In the genomic region with DNA sequence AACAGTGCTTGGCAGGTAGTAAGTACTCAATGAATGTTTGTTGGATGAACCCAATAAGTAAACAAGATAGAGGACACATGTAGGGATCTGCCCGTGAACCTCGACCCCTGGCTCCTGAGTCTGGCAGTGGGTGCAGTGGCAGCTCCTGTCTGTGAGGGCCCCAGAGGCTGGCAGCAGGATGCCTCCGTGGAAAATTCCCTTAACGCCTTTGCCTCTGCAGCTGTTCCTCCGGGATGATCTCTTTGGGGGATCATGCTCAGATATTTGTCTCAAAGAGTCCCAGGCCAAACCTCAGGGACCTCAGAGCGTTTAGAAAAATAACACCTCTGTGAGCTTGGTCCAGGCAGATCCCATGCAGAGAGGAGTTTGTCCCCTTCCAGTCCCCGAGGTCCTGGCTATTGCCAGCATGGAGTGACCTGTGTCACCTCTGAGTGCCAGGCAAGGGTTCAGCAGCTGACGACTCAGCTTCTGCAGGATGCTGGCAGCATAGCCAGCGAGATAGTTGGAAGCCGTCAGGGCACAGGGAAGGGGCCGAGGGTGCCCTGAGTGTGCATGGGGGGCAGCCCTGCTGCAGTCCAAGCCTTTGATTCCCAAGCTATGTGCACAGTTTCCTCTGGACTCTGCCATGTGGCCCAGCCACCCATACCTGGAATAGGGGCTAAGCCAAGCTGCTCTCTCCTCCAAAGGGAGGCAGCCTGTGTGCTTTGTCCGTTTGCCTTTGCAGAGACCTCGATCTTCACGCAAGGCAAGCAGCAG, we compare ENCODE assay signal across 19 cellular contexts. TPM values are rescaled to one million over a fixed set of nuclear protein-coding genes. Genes with fewer than 3 reads are reported as not detected.
DNase-seq lines count a peak whose midpoint lies in the region; ATAC-seq, FAIRE-seq and TF ChIP-seq lines count a peak whose summit lies in the region.
"Had no signal": no experiment of that assay in that cellular context is flagged by ENCODE, and none has a peak within 500 bp of the region (broad histone marks: within the 10 kb centered on the region; RNA-seq: fewer than 3 reads in every experiment).

No MANE protein-coding gene starts in this region.

- H3K9ac ChIP-seq in ES-I3 (ENCODE audit: low read depth, low read length) (peak overlapping the region; percentile 45; the same call in 1 of the 2 replicates), K562 (ENCODE audit: insufficient read depth in 1 of 2, low read depth in 2 of 2, low read length in 2 of 2) (no peak overlapping the region), iPS-20b (ENCODE audit: low read depth, low read length) (peak overlapping the region; percentile 64; the same call in 1 of the 2 replicates)
- H3K9ac ChIP-seq: KMS-11 had no signal

- H3K4me3 ChIP-seq in K562 (no peak overlapping the region), iPS-20b (ENCODE audit: low read length) (peak overlapping the region; percentile 65), ovary (peak overlapping the region; percentile 35)
- H3K4me3 ChIP-seq: pancreas had no signal

- no peak overlapping the region for H3K27ac ChIP-seq in K562 (ENCODE audit: extremely low read depth, low read depth, low read length)
- no peak overlapping the region for H3K27ac ChIP-seq in iPS-20b (ENCODE audit: low read length)
- H3K27ac ChIP-seq in ovary, result no peak overlapping the region
- H3K27ac ChIP-seq: foreskin keratinocyte, KMS-11, pancreas had no signal

- H3K27me3 Mint-ChIP-seq in T-helper 2 cell treated with Interferon-gamma antibody and Interleukin-4, amounts not matched to agents 5 μg/mL and 100 μg/mL, for 36 hours (ENCODE audit: low read depth), result peaks cover 20% of the 10 kb centered on the region
- H3K27me3 Mint-ChIP-seq in activated CD4-positive, alpha-beta T cell treated with anti-CD3 and anti-CD28 coated beads, Interleukin-2, amount 10 ng/mL, durations not matched to agents 24 days and 14 days, result peaks cover 9% of the 10 kb centered on the region

- in situ Hi-C loops in K562 (cut with MboI), result no loop called here

- no peak for TF ChIP-seq EP300 in K562 (IDR thresholded peaks at IDR 0.05; ENCODE audit: low read length)
- no peak for TF ChIP-seq EP300 in ovary (IDR thresholded peaks at IDR 0.05)

- H3K36me3 ChIP-seq in ES-I3 (ENCODE audit: insufficient read depth, low read length) (no peaks in the 10 kb centered on the region), K562 (ENCODE audit: control insufficient read depth, insufficient read depth, low read length) (no peaks in the 10 kb centered on the region), iPS-20b (ENCODE audit: insufficient read depth, low read depth, low read length) (0 out of 2 replicates have a peak, but pooled peaks cover 5% of the 10 kb centered on the region), ovary (no peaks in the 10 kb centered on the region)
- H3K36me3 ChIP-seq: pancreas had no signal

- no TSS peak for BruUV-seq in K562 (replicated peaks; lab: Mats Ljungman, UMichigan)

- TF ChIP-seq POLR2A in K562 (conservative IDR thresholded peaks at IDR 0.05) (no peak), ovary (IDR thresholded peaks at IDR 0.05) (no peak)

- DNase-seq in K562 (ENCODE audit: extremely low read depth in 1 of 4, low spot score in 3 of 4), result no peak
- no peak for DNase-seq in ovary
- no peak for DNase-seq in T-helper 2 cell treated with Interferon-gamma antibody and Interleukin-4, amounts not matched to agents 5 μg/mL and 100 μg/mL, for 36 hours (ENCODE audit: low spot score)
- no peak for DNase-seq in activated CD4-positive, alpha-beta T cell treated with anti-CD3 and anti-CD28 coated beads, Interleukin-2, amount 10 ng/mL, durations not matched to agents 24 days and 14 days
- DNase-seq: activated CD4-positive, CD25-positive, alpha-beta regulatory T cell treated with anti-CD3 and anti-CD28 coated beads, Interleukin-2, amount 50 U/mL, for 72 hours; activated naive CD4-positive, alpha-beta T cell treated with Interleukin-2 at 50 U/mL for 16 hours; Calu3; foreskin keratinocyte; NCI-H1105; NCI-H2171; NK-92 treated with Interleukin-12 subunit alpha and Interleukin-12 subunit beta, amount 100 ng/mL, for 24 hours; pancreas; T-helper 2 cell had no signal

- H3K4me1 Mint-ChIP-seq in T-helper 2 cell treated with Interferon-gamma antibody and Interleukin-4, amounts not matched to agents 5 μg/mL and 100 μg/mL, for 36 hours (ENCODE audit: low read depth), result peaks cover 20% of the 10 kb centered on the region
- peaks cover 19% of the 10 kb centered on the region for H3K4me1 Mint-ChIP-seq in activated CD4-positive, alpha-beta T cell treated with anti-CD3 and anti-CD28 coated beads, Interleukin-2, amount 10 ng/mL, durations not matched to agents 24 days and 14 days

- H3K9me3 Mint-ChIP-seq in T-helper 2 cell treated with Interferon-gamma antibody and Interleukin-4, amounts not matched to agents 5 μg/mL and 100 μg/mL, for 36 hours, result no peaks in the 10 kb centered on the region
- no peaks in the 10 kb centered on the region for H3K9me3 Mint-ChIP-seq in activated CD4-positive, alpha-beta T cell treated with anti-CD3 and anti-CD28 coated beads, Interleukin-2, amount 10 ng/mL, durations not matched to agents 24 days and 14 days

- no peaks in the 10 kb centered on the region for H3K9me1 ChIP-seq in K562 (ENCODE audit: control insufficient read depth, insufficient read depth, low read length)

- no peak overlapping the region for H2AFZ ChIP-seq in K562 (ENCODE audit: low read depth, low read length)

- CTCF ChIA-PET in K562 (lab: Yijun Ruan, JAX; ENCODE audit: low intra/inter-chr PET ratio), result no interaction called here

- H3K27ac Mint-ChIP-seq in T-helper 2 cell treated with Interferon-gamma antibody and Interleukin-4, amounts not matched to agents 5 μg/mL and 100 μg/mL, for 36 hours, result no peak overlapping the region
- no peak overlapping the region for H3K27ac Mint-ChIP-seq in activated CD4-positive, alpha-beta T cell treated with anti-CD3 and anti-CD28 coated beads, Interleukin-2, amount 10 ng/mL, durations not matched to agents 24 days and 14 days

- 0 out of 2 replicates have a peak overlapping the region, but pooled peaks have one; percentile 12 for H3K4me2 ChIP-seq in K562 (ENCODE audit: insufficient read depth, low read length)
- H3K4me2 ChIP-seq: KMS-11 had no signal

- no peak for TF ChIP-seq RAD21 in K562 (CRISPR knock-in tag; conservative IDR thresholded peaks at IDR 0.05 in 1 of 2, IDR thresholded peaks at IDR 0.05 in 1 of 2)

- no peaks in the 10 kb centered on the region for H4K20me1 ChIP-seq in K562 (replicated peaks; ENCODE audit: control insufficient read depth, insufficient read depth, low read length)

- TF ChIP-seq CTCF in K562 (IDR thresholded peaks at IDR 0.05 in 2 of 3, conservative IDR thresholded peaks at IDR 0.05 in 1 of 3; ENCODE audit: insufficient read depth in 2 of 3, low read depth in 1 of 3, low read length in 3 of 3) (no peak), ovary (IDR thresholded peaks at IDR 0.05) (no peak)

- intact Hi-C loops in K562 (cut with micrococcal nuclease), result no loop called here
- intact Hi-C loops in ovary (cut with DNase I), result no loop called here
- intact Hi-C loops in activated CD4-positive, alpha-beta T cell treated with anti-CD3 and anti-CD28 coated beads, Interleukin-2, amount 10 ng/mL, durations not matched to agents 24 days and 14 days (cut with micrococcal nuclease), result no loop called here

- H3K36me3 Mint-ChIP-seq in T-helper 2 cell treated with Interferon-gamma antibody and Interleukin-4, amounts not matched to agents 5 μg/mL and 100 μg/mL, for 36 hours (ENCODE audit: low read depth), result no peaks in the 10 kb centered on the region
- no peaks in the 10 kb centered on the region for H3K36me3 Mint-ChIP-seq in activated CD4-positive, alpha-beta T cell treated with anti-CD3 and anti-CD28 coated beads, Interleukin-2, amount 10 ng/mL, durations not matched to agents 24 days and 14 days (ENCODE audit: low read depth)

- no peak for FAIRE-seq in K562 (lab: Jason Lieb, UNC)
- FAIRE-seq: pancreas had no signal

- H3K27me3 ChIP-seq in K562 (ENCODE audit: control insufficient read depth in 2 of 2, insufficient read depth in 2 of 2, low read length in 2 of 2), result peaks cover 6 to 35% of the 10 kb centered on the region in 2 experiments; a peak in 4 of 5 replicates
- H3K27me3 ChIP-seq in iPS-20b (ENCODE audit: insufficient read depth, low read length), result peaks cover 21% of the 10 kb centered on the region
- no peaks in the 10 kb centered on the region for H3K27me3 ChIP-seq in ovary

- POLR2A ChIA-PET in K562 (lab: Yijun Ruan, JAX), result no interaction called here

- no peaks in the 10 kb centered on the region for H3K9me3 ChIP-seq in ES-I3 (ENCODE audit: control insufficient read depth, insufficient read depth, low read length)
- no peaks in the 10 kb centered on the region for H3K9me3 ChIP-seq in K562 (replicated peaks; ENCODE audit: control insufficient read depth, insufficient read depth, low read depth, low read length)
- H3K9me3 ChIP-seq in iPS-20b (ENCODE audit: insufficient read depth, low read depth, low read length), result no peaks in the 10 kb centered on the region
- no peaks in the 10 kb centered on the region for H3K9me3 ChIP-seq in ovary
- H3K9me3 ChIP-seq: pancreas had no signal

- 14% methylated on average over 11 of the region's 14 CpGs for WGBS in K562 (ENCODE audit: insufficient coverage, low coverage, missing lambda C conversion rate)
- 56 to 66% (median 59%) methylated on average over 14 of the region's 14 CpGs for whole genome bisulfite sequencing in ovary, 3 donors

- H3K4me3 Mint-ChIP-seq in T-helper 2 cell treated with Interferon-gamma antibody and Interleukin-4, amounts not matched to agents 5 μg/mL and 100 μg/mL, for 36 hours, result no peak overlapping the region
- no peak overlapping the region for H3K4me3 Mint-ChIP-seq in activated CD4-positive, alpha-beta T cell treated with anti-CD3 and anti-CD28 coated beads, Interleukin-2, amount 10 ng/mL, durations not matched to agents 24 days and 14 days

- no peaks in the 10 kb centered on the region for H3K79me2 ChIP-seq in K562 (ENCODE audit: control insufficient read depth, insufficient read depth, low read length)

- H3K4me1 ChIP-seq in ES-I3 (ENCODE audit: insufficient read depth, low read length) (peaks cover 25% of the 10 kb centered on the region), K562 (replicated peaks in 1 of 2; ENCODE audit: control insufficient read depth in 2 of 2, insufficient read depth in 2 of 2, low read length in 2 of 2) (peaks cover 0 to 13% of the 10 kb centered on the region in 2 experiments; a peak in 3 of 5 replicates), iPS-20b (ENCODE audit: insufficient read depth, low read length) (peaks cover 26% of the 10 kb centered on the region), ovary (ENCODE audit: insufficient read depth) (peaks cover 14% of the 10 kb centered on the region)
- H3K4me1 ChIP-seq: pancreas had no signal

- ATAC-seq in K562, result no peak
- no peak for ATAC-seq in GM18502 (IDR thresholded peaks at IDR 0.05; ENCODE audit: poor library complexity, unreplicated experiment)
- ATAC-seq in GM18873 (IDR thresholded peaks at IDR 0.05; ENCODE audit: low FRiP score, unreplicated experiment), result no peak
- ATAC-seq: foreskin keratinocyte, Right ventricle myocardium inferior had no signal

RNA-seq across cellular contexts. Expression of a gene that starts 0.6 kb away (rescaled TPM):
- 1.5 TPM in 1 of 2 replicates, not detected in the other for total RNA-seq in K562 (2011; cell fraction: chromatin; rRNA removed; ENCODE audit: low replicate concordance)
- total RNA-seq in K562 (2011; cell fraction: nucleolus; rRNA removed), result 0.26 and 1.2 TPM in 2 replicates
- 0.22 TPM in 1 of 2 replicates, not detected in the other for total RNA-seq in K562 (2011; cell fraction: nucleoplasm; rRNA removed)
- total RNA-seq in K562 (2014; rRNA removed) (not detected in 2 replicates), K562 (2014; rRNA removed; fragmentation: Illumina TruSeq; extraction: Trizol) (not detected in 2 replicates), K562 (2015; rRNA removed; fragmentation: Illumina TruSeq; extraction: Trizol) (not detected in 2 replicates), K562 (2021) (not detected in 2 replicates), ovary (1 to 10 TPM; 1.4 to 5.3 (median 2.3) TPM)
- polyA plus RNA-seq in K562 (2011; rRNA removed) (0.31 and 0.50 TPM in 2 replicates), K562 (2014; fragmentation: Illumina TruSeq; extraction: Trizol) (not detected in 2 replicates), K562 (2014; fragmentation: Nextera tagmentation; extraction: Ambion mirVana) (under 1 TPM in 1 of 2 experiments, not detected in 1; 0.03 TPM), K562 (2014; rRNA removed) (not detected in 2 replicates), ovary (10 to 100 TPM in 1 of 2 donors, 1 to 10 TPM in 1; 5.3 to 18.1 TPM)
- 0.47 and 0.81 TPM in 2 replicates for polyA plus RNA-seq in K562 (2011; cell fraction: cytosol; rRNA removed)
- polyA plus RNA-seq in K562 (2011; cell fraction: nucleus; rRNA removed), result 0.25 and 0.57 TPM in 2 replicates
- polyA plus RNA-seq in K562 (2012), result 0.03 and 0.20 TPM in 2 replicates
- 0.09 and 2.6 TPM in 2 replicates for polyA minus RNA-seq in K562 (2011; rRNA and poly(A)+ RNA removed)
- polyA minus RNA-seq in K562 (2011; cell fraction: cytosol; rRNA and poly(A)+ RNA removed), result 1.7 TPM in 1 of 2 replicates, not detected in the other
- not detected in 2 replicates for polyA minus RNA-seq in K562 (2011; cell fraction: nucleus; rRNA and poly(A)+ RNA removed)
- not detected in 2 replicates for total RNA-seq in activated CD4-positive, alpha-beta T cell treated with anti-CD3 and anti-CD28 coated beads, Interleukin-2, amount 10 ng/mL, durations not matched to agents 24 days and 14 days
- total RNA-seq: Calu3 had no signal

RNA-seq across cellular contexts. Expression of a gene that starts 42.2 kb away (rescaled TPM):
- 49.0 and 82.5 TPM in 2 replicates for total RNA-seq in K562 (2011; cell fraction: chromatin; rRNA removed; ENCODE audit: low replicate concordance)
- total RNA-seq in K562 (2011; cell fraction: nucleolus; rRNA removed), result 38.9 and 51.6 TPM in 2 replicates
- total RNA-seq in K562 (2011; cell fraction: nucleoplasm; rRNA removed), result 46.1 and 57.6 TPM in 2 replicates
- 10.6 and 10.9 TPM in 2 replicates for total RNA-seq in K562 (2014; rRNA removed)
- total RNA-seq in K562 (2014; rRNA removed; fragmentation: Illumina TruSeq; extraction: Trizol), result 3.4 and 3.7 TPM in 2 replicates
- total RNA-seq in K562 (2015; rRNA removed; fragmentation: Illumina TruSeq; extraction: Trizol), result 3.6 and 5.2 TPM in 2 replicates
- total RNA-seq in K562 (2021), result 21.1 TPM in 2 replicates
- 1.2 and 2.6 TPM in 2 replicates for polyA plus RNA-seq in K562 (2011; rRNA removed)
- polyA plus RNA-seq in K562 (2011; cell fraction: cytosol; rRNA removed), result 2.2 and 2.4 TPM in 2 replicates
- 10.3 and 11.6 TPM in 2 replicates for polyA plus RNA-seq in K562 (2011; cell fraction: nucleus; rRNA removed)
- polyA plus RNA-seq in K562 (2012), result 12.8 and 15.5 TPM in 2 replicates
- 6.3 and 9.6 TPM in 2 replicates for polyA plus RNA-seq in K562 (2014; fragmentation: Illumina TruSeq; extraction: Trizol)
- polyA plus RNA-seq in K562 (2014; fragmentation: Nextera tagmentation; extraction: Ambion mirVana), result under 1 TPM; 0.84 to 0.97 TPM
- 5.6 and 6.9 TPM in 2 replicates for polyA plus RNA-seq in K562 (2014; rRNA removed)
- polyA minus RNA-seq in K562 (2011; rRNA and poly(A)+ RNA removed), result 9.5 and 10.3 TPM in 2 replicates
- 10.8 and 14.7 TPM in 2 replicates for polyA minus RNA-seq in K562 (2011; cell fraction: cytosol; rRNA and poly(A)+ RNA removed)
- 17.6 and 19.1 TPM in 2 replicates for polyA minus RNA-seq in K562 (2011; cell fraction: nucleus; rRNA and poly(A)+ RNA removed)
- 10 to 100 TPM; 41.6 to 59.7 (median 55.0) TPM for total RNA-seq in ovary
- polyA plus RNA-seq in ovary, result 10 to 100 TPM; 15.4 to 29.8 TPM
- 51.7 and 51.9 TPM in 2 replicates for total RNA-seq in activated CD4-positive, alpha-beta T cell treated with anti-CD3 and anti-CD28 coated beads, Interleukin-2, amount 10 ng/mL, durations not matched to agents 24 days and 14 days

Comparison
In these comparisons a context has a peak if more than half of its experiments do, and no peak if none do; other contexts are left out.
1. H3K9ac ChIP-seq: peak in ES-I3 (single experiment) and iPS-20b (single experiment); none in K562 (0 of 2).